1 cellular context compared by ENCODE assay signal in the genomic region with DNA sequence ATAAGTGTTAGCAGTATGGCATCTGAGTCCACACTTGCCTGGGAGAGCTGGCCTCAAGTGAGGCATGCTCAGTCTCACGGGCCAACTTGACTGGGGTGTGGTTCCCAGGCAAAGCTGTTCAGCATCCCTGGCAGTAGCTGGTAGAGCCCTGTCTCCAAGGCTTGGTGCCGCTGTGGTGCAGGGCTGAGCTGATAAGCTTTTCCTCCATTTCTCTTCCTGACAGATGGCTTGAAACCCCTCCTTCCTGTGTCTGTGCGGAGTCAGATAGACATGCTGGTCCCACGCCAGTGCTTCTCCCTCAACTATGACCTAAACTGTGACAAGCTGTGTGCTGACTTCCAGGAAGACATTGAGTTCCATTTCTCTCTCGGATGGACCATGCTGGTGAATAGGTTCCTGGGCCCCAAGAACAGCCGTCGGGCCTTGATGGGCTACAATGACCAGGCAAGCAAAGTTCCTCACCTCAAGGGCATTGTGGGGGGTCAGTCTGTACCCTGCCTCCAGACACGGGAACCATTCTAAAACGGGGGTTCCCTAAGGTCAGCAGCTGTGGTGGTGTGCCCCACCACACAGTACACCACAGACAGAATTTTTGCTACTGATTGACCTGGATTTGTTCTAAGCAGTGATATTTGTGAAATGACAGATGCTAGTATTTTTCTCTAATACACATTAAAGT.
A peak's percentile ranks its signal among the peaks of the same experiment; 100 is the strongest.
TF ChIP-seq lines count a peak whose summit lies in the region.

No MANE protein-coding gene starts in this region.

TF ChIP-seq in K562, 482 proteins besides CTCF, POLR2A, EP300 and RAD21 (continued from another document and continues in another):
- TF ChIP-seq RBM34 (IDR thresholded peaks at IDR 0.05; ENCODE audit: borderline replicate concordance, insufficient read depth, low read length) (no peak), ATF4 (CRISPR knock-in tag; IDR thresholded peaks at IDR 0.05) (no peak), LCOR (CRISPR knock-in tag; IDR thresholded peaks at IDR 0.05) (no peak), IRF9 (tag; IDR thresholded peaks at IDR 0.05) (no peak; the same call in 1 of the 2 replicates), NRF1 (conservative IDR thresholded peaks at IDR 0.05 in 1 of 2, IDR thresholded peaks at IDR 0.05 in 1 of 2) (peak; percentile 26 to 43; a peak in 3 of 4 replicates), KDM1A (IDR thresholded peaks at IDR 0.05) (peak; percentile 67 to 87; a peak in 3 of 4 replicates), ESRRA (IDR thresholded peaks at IDR 0.05; ENCODE audit: borderline replicate concordance, low read depth) (no peak), CBX5 (IDR thresholded peaks at IDR 0.05; ENCODE audit: borderline replicate concordance, low read depth) (no peak), RBM14 (IDR thresholded peaks at IDR 0.05; ENCODE audit: borderline replicate concordance, insufficient read depth, low read depth, low read length) (no peak), NFRKB (IDR thresholded peaks at IDR 0.05; ENCODE audit: low read depth) (peak; percentile 52; the same call in 1 of the 2 replicates), MEIS2 (IDR thresholded peaks at IDR 0.05; ENCODE audit: partially characterized antibody) (peak; percentile 100), ELF2 (CRISPR knock-in tag; IDR thresholded peaks at IDR 0.05) (no peak), ZBTB7A (IDR thresholded peaks at IDR 0.05; ENCODE audit: borderline replicate concordance, control insufficient read depth, low read depth, low read length) (peak; percentile 41; the same call in 1 of the 2 replicates), RFX7 (CRISPR knock-in tag; IDR thresholded peaks at IDR 0.05) (no peak), JUND (IDR thresholded peaks at IDR 0.05; ENCODE audit: borderline replicate concordance, low read depth, low read length) (peak; percentile 62; the same call in 1 of the 2 replicates), JUND (tag; IDR thresholded peaks at IDR 0.05; ENCODE audit: borderline replicate concordance, low read depth, low read length) (peak; percentile 75; the same call in 2 of the 3 replicates), MCM2 (IDR thresholded peaks at IDR 0.05; ENCODE audit: low read depth) (no peak), MTA3 (IDR thresholded peaks at IDR 0.05; ENCODE audit: borderline replicate concordance) (peak; percentile 82; the same call in 1 of the 2 replicates), TOE1 (IDR thresholded peaks at IDR 0.05; ENCODE audit: borderline replicate concordance) (no peak; the same call in 1 of the 2 replicates), TOE1 (CRISPR knock-in tag; IDR thresholded peaks at IDR 0.05; ENCODE audit: borderline replicate concordance, low read depth) (no peak), MAZ (CRISPR knock-in tag; conservative IDR thresholded peaks at IDR 0.05 in 1 of 2, IDR thresholded peaks at IDR 0.05 in 1 of 2) (peak in 1 of 2 experiments; percentile 49; a peak in 2 of 4 replicates), MCM5 (IDR thresholded peaks at IDR 0.05; ENCODE audit: low read depth) (no peak), ZNF140 (CRISPR knock-in tag; IDR thresholded peaks at IDR 0.05) (no peak), KDM2B (CRISPR knock-in tag; IDR thresholded peaks at IDR 0.05) (no peak), NCOA1 (IDR thresholded peaks at IDR 0.05; ENCODE audit: low read depth) (peak; percentile 82; the same call in 1 of the 2 replicates)
- TF ChIP-seq, protein P1, sequence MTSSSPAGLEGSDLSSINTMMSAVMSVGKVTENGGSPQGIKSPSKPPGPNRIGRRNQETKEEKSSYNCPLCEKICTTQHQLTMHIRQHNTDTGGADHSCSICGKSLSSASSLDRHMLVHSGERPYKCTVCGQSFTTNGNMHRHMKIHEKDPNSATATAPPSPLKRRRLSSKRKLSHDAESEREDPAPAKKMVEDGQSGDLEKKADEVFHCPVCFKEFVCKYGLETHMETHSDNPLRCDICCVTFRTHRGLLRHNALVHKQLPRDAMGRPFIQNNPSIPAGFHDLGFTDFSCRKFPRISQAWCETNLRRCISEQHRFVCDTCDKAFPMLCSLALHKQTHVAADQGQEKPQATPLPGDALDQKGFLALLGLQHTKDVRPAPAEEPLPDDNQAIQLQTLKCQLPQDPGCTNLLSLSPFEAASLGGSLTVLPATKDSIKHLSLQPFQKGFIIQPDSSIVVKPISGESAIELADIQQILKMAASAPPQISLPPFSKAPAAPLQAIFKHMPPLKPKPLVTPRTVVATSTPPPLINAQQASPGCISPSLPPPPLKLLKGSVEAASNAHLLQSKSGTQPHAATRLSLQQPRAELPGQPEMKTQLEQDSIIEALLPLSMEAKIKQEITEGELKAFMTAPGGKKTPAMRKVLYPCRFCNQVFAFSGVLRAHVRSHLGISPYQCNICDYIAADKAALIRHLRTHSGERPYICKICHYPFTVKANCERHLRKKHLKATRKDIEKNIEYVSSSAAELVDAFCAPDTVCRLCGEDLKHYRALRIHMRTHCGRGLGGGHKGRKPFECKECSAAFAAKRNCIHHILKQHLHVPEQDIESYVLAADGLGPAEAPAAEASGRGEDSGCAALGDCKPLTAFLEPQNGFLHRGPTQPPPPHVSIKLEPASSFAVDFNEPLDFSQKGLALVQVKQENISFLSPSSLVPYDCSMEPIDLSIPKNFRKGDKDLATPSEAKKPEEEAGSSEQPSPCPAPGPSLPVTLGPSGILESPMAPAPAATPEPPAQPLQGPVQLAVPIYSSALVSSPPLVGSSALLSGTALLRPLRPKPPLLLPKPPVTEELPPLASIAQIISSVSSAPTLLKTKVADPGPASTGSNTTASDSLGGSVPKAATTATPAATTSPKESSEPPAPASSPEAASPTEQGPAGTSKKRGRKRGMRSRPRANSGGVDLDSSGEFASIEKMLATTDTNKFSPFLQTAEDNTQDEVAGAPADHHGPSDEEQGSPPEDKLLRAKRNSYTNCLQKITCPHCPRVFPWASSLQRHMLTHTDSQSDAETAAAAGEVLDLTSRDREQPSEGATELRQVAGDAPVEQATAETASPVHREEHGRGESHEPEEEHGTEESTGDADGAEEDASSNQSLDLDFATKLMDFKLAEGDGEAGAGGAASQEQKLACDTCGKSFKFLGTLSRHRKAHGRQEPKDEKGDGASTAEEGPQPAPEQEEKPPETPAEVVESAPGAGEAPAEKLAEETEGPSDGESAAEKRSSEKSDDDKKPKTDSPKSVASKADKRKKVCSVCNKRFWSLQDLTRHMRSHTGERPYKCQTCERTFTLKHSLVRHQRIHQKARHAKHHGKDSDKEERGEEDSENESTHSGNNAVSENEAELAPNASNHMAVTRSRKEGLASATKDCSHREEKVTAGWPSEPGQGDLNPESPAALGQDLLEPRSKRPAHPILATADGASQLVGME (CRISPR knock-in tag; IDR thresholded peaks at IDR 0.05) = 0 out of 2 replicates have a peak, but pooled peaks have one; percentile 59
- TF ChIP-seq, protein P2, sequence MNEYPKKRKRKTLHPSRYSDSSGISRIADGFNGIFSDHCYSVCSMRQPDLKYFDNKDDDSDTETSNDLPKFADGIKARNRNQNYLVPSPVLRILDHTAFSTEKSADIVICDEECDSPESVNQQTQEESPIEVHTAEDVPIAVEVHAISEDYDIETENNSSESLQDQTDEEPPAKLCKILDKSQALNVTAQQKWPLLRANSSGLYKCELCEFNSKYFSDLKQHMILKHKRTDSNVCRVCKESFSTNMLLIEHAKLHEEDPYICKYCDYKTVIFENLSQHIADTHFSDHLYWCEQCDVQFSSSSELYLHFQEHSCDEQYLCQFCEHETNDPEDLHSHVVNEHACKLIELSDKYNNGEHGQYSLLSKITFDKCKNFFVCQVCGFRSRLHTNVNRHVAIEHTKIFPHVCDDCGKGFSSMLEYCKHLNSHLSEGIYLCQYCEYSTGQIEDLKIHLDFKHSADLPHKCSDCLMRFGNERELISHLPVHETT (CRISPR knock-in tag; conservative IDR thresholded peaks at IDR 0.05 in 1 of 2, IDR thresholded peaks at IDR 0.05 in 1 of 2) = peak in 1 of 2 experiments; percentile 78; a peak in 1 of 4 replicates
- TF ChIP-seq, protein P3, sequence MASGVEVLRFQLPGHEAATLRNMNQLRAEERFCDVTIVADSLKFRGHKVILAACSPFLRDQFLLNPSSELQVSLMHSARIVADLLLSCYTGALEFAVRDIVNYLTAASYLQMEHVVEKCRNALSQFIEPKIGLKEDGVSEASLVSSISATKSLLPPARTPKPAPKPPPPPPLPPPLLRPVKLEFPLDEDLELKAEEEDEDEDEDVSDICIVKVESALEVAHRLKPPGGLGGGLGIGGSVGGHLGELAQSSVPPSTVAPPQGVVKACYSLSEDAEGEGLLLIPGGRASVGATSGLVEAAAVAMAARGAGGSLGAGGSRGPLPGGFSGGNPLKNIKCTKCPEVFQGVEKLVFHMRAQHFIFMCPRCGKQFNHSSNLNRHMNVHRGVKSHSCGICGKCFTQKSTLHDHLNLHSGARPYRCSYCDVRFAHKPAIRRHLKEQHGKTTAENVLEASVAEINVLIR (CRISPR knock-in tag; IDR thresholded peaks at IDR 0.05) = no peak
- TF ChIP-seq, protein P4, sequence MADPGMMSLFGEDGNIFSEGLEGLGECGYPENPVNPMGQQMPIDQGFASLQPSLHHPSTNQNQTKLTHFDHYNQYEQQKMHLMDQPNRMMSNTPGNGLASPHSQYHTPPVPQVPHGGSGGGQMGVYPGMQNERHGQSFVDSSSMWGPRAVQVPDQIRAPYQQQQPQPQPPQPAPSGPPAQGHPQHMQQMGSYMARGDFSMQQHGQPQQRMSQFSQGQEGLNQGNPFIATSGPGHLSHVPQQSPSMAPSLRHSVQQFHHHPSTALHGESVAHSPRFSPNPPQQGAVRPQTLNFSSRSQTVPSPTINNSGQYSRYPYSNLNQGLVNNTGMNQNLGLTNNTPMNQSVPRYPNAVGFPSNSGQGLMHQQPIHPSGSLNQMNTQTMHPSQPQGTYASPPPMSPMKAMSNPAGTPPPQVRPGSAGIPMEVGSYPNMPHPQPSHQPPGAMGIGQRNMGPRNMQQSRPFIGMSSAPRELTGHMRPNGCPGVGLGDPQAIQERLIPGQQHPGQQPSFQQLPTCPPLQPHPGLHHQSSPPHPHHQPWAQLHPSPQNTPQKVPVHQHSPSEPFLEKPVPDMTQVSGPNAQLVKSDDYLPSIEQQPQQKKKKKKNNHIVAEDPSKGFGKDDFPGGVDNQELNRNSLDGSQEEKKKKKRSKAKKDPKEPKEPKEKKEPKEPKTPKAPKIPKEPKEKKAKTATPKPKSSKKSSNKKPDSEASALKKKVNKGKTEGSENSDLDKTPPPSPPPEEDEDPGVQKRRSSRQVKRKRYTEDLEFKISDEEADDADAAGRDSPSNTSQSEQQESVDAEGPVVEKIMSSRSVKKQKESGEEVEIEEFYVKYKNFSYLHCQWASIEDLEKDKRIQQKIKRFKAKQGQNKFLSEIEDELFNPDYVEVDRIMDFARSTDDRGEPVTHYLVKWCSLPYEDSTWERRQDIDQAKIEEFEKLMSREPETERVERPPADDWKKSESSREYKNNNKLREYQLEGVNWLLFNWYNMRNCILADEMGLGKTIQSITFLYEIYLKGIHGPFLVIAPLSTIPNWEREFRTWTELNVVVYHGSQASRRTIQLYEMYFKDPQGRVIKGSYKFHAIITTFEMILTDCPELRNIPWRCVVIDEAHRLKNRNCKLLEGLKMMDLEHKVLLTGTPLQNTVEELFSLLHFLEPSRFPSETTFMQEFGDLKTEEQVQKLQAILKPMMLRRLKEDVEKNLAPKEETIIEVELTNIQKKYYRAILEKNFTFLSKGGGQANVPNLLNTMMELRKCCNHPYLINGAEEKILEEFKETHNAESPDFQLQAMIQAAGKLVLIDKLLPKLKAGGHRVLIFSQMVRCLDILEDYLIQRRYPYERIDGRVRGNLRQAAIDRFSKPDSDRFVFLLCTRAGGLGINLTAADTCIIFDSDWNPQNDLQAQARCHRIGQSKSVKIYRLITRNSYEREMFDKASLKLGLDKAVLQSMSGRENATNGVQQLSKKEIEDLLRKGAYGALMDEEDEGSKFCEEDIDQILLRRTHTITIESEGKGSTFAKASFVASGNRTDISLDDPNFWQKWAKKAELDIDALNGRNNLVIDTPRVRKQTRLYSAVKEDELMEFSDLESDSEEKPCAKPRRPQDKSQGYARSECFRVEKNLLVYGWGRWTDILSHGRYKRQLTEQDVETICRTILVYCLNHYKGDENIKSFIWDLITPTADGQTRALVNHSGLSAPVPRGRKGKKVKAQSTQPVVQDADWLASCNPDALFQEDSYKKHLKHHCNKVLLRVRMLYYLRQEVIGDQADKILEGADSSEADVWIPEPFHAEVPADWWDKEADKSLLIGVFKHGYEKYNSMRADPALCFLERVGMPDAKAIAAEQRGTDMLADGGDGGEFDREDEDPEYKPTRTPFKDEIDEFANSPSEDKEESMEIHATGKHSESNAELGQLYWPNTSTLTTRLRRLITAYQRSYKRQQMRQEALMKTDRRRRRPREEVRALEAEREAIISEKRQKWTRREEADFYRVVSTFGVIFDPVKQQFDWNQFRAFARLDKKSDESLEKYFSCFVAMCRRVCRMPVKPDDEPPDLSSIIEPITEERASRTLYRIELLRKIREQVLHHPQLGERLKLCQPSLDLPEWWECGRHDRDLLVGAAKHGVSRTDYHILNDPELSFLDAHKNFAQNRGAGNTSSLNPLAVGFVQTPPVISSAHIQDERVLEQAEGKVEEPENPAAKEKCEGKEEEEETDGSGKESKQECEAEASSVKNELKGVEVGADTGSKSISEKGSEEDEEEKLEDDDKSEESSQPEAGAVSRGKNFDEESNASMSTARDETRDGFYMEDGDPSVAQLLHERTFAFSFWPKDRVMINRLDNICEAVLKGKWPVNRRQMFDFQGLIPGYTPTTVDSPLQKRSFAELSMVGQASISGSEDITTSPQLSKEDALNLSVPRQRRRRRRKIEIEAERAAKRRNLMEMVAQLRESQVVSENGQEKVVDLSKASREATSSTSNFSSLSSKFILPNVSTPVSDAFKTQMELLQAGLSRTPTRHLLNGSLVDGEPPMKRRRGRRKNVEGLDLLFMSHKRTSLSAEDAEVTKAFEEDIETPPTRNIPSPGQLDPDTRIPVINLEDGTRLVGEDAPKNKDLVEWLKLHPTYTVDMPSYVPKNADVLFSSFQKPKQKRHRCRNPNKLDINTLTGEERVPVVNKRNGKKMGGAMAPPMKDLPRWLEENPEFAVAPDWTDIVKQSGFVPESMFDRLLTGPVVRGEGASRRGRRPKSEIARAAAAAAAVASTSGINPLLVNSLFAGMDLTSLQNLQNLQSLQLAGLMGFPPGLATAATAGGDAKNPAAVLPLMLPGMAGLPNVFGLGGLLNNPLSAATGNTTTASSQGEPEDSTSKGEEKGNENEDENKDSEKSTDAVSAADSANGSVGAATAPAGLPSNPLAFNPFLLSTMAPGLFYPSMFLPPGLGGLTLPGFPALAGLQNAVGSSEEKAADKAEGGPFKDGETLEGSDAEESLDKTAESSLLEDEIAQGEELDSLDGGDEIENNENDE (IDR thresholded peaks at IDR 0.05; ENCODE audit: low read depth, low read length) = no peak
